ENCODE assay signal across 8 cellular contexts in the genomic region with DNA sequence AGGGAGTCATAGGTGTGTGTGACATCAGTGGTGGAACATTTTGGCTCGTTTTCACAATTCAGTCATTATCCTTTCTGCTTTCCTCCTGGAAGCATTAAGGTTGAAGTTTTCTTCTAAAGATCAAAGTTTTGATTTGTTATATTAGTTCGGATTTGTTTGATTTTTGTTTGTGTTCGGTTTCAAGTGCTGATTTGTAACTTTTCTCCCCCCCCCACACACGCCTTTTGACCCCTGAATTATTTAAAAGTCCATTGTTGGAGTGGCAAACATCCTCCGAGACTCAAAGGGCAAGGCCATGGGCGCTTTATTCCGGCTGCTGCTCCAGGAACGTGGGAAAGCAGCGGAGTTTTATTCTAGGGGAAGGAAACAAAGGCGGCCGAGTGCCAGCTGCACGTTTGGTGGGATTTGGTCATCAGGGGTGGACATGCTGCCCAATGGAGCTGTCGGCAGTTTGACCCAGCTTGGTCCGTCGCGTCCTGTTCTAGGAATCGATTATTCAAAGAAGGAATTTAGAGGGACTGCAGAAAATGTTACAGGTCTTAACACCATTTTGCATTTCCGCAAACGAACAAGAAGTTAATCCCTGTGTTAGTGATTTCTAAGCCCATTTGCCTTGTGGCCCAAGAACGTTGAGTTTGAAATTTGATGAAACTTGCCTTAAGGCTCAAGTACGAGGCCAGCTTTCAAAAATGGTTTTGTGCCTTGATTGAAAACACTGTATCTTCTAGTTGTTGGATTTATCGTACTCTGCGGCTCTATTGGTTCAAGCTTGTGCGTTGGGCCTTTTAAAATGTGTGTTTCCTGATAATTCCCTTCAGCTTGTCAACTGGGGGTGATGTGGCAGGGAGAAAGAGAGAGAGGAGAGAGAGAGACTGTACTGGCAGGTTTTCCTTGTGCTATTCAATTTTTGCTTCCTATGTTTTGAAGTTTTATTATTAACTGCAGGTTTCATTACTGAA. TPM values are rescaled to one million over a fixed set of nuclear protein-coding genes. Genes with fewer than 3 reads are reported as not detected.
DNase-seq lines count a peak whose midpoint lies in the region; ATAC-seq and TF ChIP-seq lines count a peak whose summit lies in the region.

No MANE protein-coding gene starts in this region.

- no peak overlapping the region for H2AK5ac ChIP-seq in mesenchymal stem cell (ENCODE audit: low read length, severe bottlenecking)

- H4K20me1 ChIP-seq in PC-9 (ENCODE audit: insufficient read depth), result no peaks in the 10 kb centered on the region

- no peak overlapping the region for H2BK12ac ChIP-seq in mesenchymal stem cell (ENCODE audit: low read length in 2 of 2)

- no peaks in the 10 kb centered on the region for H3F3A ChIP-seq in PC-9 (ENCODE audit: insufficient read depth, low read depth)

- no peak overlapping the region for H2BK15ac ChIP-seq in mesenchymal stem cell (ENCODE audit: low read depth, poor library complexity, severe bottlenecking)

- peak overlapping the region; percentile 4 to 64 for H3K4ac ChIP-seq in mesenchymal stem cell (ENCODE audit: low read depth in 1 of 2, low read length in 2 of 2)

- H3K4me2 ChIP-seq in PC-9 (peak overlapping the region; percentile 74), mesenchymal stem cell (ENCODE audit: low read length, poor library complexity, severe bottlenecking) (peak overlapping the region; percentile 68)

- peak overlapping the region; percentile 43 to 80 for H3K18ac ChIP-seq in mesenchymal stem cell (ENCODE audit: low read depth in 1 of 2, low read length in 2 of 2)

- H3K4me3 ChIP-seq in PC-9, result peak overlapping the region; percentile 57
- peak overlapping the region; percentile 63 to 77 for H3K4me3 ChIP-seq in duodenal mucosa (ENCODE audit: low read depth in 1 of 2, low read length in 2 of 2)
- H3K4me3 ChIP-seq in mesenchymal stem cell (ENCODE audit: insufficient read depth in 1 of 2, low read depth in 1 of 2, low read length in 2 of 2), result peak overlapping the region; percentile 70 to 87
- peak overlapping the region; percentile 63 to 92 (median 80) for H3K4me3 ChIP-seq in transverse colon

- peak; percentile 0 for TF ChIP-seq POLR2A in transverse colon (IDR thresholded peaks at IDR 0.05)

- H2AFZ ChIP-seq in PC-9 (no peak overlapping the region; the same call in 1 of the 2 replicates), mesenchymal stem cell (ENCODE audit: low read depth, low read length) (no peak overlapping the region)

- no peak for TF ChIP-seq EP300 in transverse colon (IDR thresholded peaks at IDR 0.05; ENCODE audit: low read depth)

- no peak overlapping the region for H2BK5ac ChIP-seq in mesenchymal stem cell (ENCODE audit: low read depth, low read length, poor library complexity, severe bottlenecking)

- no peaks in the 10 kb centered on the region for H3K9me2 ChIP-seq in PC-9 (ENCODE audit: insufficient read depth)

- H3K14ac ChIP-seq in mesenchymal stem cell (ENCODE audit: low read length in 2 of 2), result no peak overlapping the region

- POLR2A ChIA-PET in PC-9 (lab: Charles Lee; ENCODE audit: unreplicated experiment), result interaction anchor here (0.6 to 0.7 kb wide), 2 partner anchors 40 to 141 kb away, joined by 3 read pairs; no protein-coding TSS in a partner anchor

- no peak overlapping the region for H3K23ac ChIP-seq in mesenchymal stem cell (ENCODE audit: low read length in 2 of 2)

- H3K36me3 ChIP-seq in PC-9 (ENCODE audit: low read depth), result no peaks in the 10 kb centered on the region
- H3K36me3 ChIP-seq in duodenal mucosa (ENCODE audit: control insufficient read depth in 1 of 2, insufficient read depth in 2 of 2, low read length in 2 of 2), result no peaks in the 10 kb centered on the region
- H3K36me3 ChIP-seq in mesenchymal stem cell (ENCODE audit: control insufficient read depth in 1 of 2, insufficient read depth in 2 of 2, low read depth in 1 of 2, low read length in 2 of 2), result no peaks in the 10 kb centered on the region
- no peaks in the 10 kb centered on the region for H3K36me3 ChIP-seq in transverse colon

- peaks cover 10% of the 10 kb centered on the region; the same call in 1 of the 2 replicates for H3K79me2 ChIP-seq in PC-9 (ENCODE audit: low read depth)

- CTCF ChIA-PET in PC-9 (lab: Charles Lee), result no interaction called here

- no peak for TF ChIP-seq CTCF in PC-9 (conservative IDR thresholded peaks at IDR 0.05)
- no peak for TF ChIP-seq CTCF in transverse colon (IDR thresholded peaks at IDR 0.05)

- H3K27ac ChIP-seq in PC-9 (peak overlapping the region; percentile 71), duodenal mucosa (ENCODE audit: low read depth, low read length) (peak overlapping the region; percentile 84), mesenchymal stem cell (ENCODE audit: low read length, poor library complexity, severe bottlenecking) (peak overlapping the region; percentile 49), transverse colon (peak overlapping the region; percentile 92 to 99 (median 96))

- no peaks in the 10 kb centered on the region for H3K79me1 ChIP-seq in mesenchymal stem cell (replicated peaks; ENCODE audit: low read length, poor library complexity, severe bottlenecking)

- peak overlapping the region; percentile 75 for H4K8ac ChIP-seq in mesenchymal stem cell (ENCODE audit: low read length)

- peak overlapping the region; percentile 34 for H2BK120ac ChIP-seq in mesenchymal stem cell (ENCODE audit: low read depth, low read length)

- TSS peak; percentile 66 for BruUV-seq in PC-9 (replicated peaks; lab: Mats Ljungman, UMichigan)

- H3K27me3 ChIP-seq in PC-9 (ENCODE audit: insufficient read depth, low read depth) (no peaks in the 10 kb centered on the region), duodenal mucosa (ENCODE audit: control insufficient read depth in 1 of 2, insufficient read depth in 2 of 2, low read length in 2 of 2) (no peaks in the 10 kb centered on the region), mesenchymal stem cell (ENCODE audit: control insufficient read depth in 1 of 2, insufficient read depth in 1 of 2, low read length in 2 of 2) (peaks cover 0 to 2% of the 10 kb centered on the region in 2 experiments), transverse colon (no peaks in the 10 kb centered on the region)

- H3K9me3 ChIP-seq in PC-9 (ENCODE audit: insufficient read depth, low read depth) (no peaks in the 10 kb centered on the region), duodenal mucosa (ENCODE audit: control insufficient read depth in 1 of 2, low read length in 2 of 2) (no peaks in the 10 kb centered on the region), mesenchymal stem cell (ENCODE audit: control insufficient read depth, low read length) (no peaks in the 10 kb centered on the region), transverse colon (no peaks in the 10 kb centered on the region)

- H4K91ac ChIP-seq in mesenchymal stem cell (ENCODE audit: low read length), result no peak overlapping the region

- 10% methylated on average over 16 of the region's 24 CpGs for WGBS in mesenchymal stem cell
- WGBS in transverse colon (ENCODE audit: low coverage in 1 of 2), 2 donors, result 37% methylated on average over 24 of the region's 24 CpGs; no CpG with 5 or more reads in 1 of the 2 donors

- no peaks in the 10 kb centered on the region for H3K4me1 ChIP-seq in PC-9 (replicated peaks; ENCODE audit: insufficient read depth)
- peaks cover 0 to 5% of the 10 kb centered on the region in 2 donors for H3K4me1 ChIP-seq in duodenal mucosa (ENCODE audit: control insufficient read depth in 1 of 2, insufficient read depth in 2 of 2, low read length in 2 of 2)
- peaks cover 3% of the 10 kb centered on the region for H3K4me1 ChIP-seq in mesenchymal stem cell (ENCODE audit: control insufficient read depth, insufficient read depth, low read depth, low read length)
- peaks cover 0 to 23% (median 0%) of the 10 kb centered on the region in 4 donors for H3K4me1 ChIP-seq in transverse colon

- no peak for ATAC-seq in GM18907 (IDR thresholded peaks at IDR 0.05; ENCODE audit: unreplicated experiment)

- intact Hi-C loops in PC-9 (cut with micrococcal nuclease; ENCODE audit: unreplicated experiment), result no loop called here
- intact Hi-C loops in transverse colon (cut with DNase I; ENCODE audit: low total_unique reads), result no loop called here

- DNase-seq in NCI-H2227 (lab: John Stamatoyannopoulos, UW; ENCODE audit: unreplicated experiment), result peak; percentile 44
- DNase-seq in NCI-H2227 treated with DMSO at 0.1 percent for 48 hours (lab: John Stamatoyannopoulos, UW), result no peak
- DNase-seq in PC-9, result no peak
- DNase-seq in mesenchymal stem cell, result peak; percentile 53
- peak; percentile 16 for DNase-seq in transverse colon
- DNase-seq in GM19238 (ENCODE audit: insufficient read length, low spot score), result no peak

- H3K9ac ChIP-seq in duodenal mucosa (ENCODE audit: low read depth in 1 of 2, low read length in 2 of 2) (peak overlapping the region; percentile 12 to 79), mesenchymal stem cell (ENCODE audit: low read length) (peak overlapping the region; percentile 93)

- in situ Hi-C loops in transverse colon (cut with MboI; ENCODE audit: low pct_ligation_motif_present in 1 of 4, low pct_unique_long_range_greater_than_20kb in 1 of 4, low sequenced_read_pairs in 3 of 4), result no loop called here

RNA-seq across cellular contexts. Expression of a gene that starts 0.6 kb away (rescaled TPM):
- total RNA-seq in PC-9 (2021) (1.8 and 3.1 TPM in 2 replicates), transverse colon (10 to 100 TPM in 2 of 4 donors, 1 to 10 TPM in 2; 2.6 to 14.1 (median 9.2) TPM)
- polyA plus RNA-seq in mesenchymal stem cell (2013, experiment 1 of 2), result 3.6 TPM
- 3.9 TPM for polyA plus RNA-seq in mesenchymal stem cell (2013, experiment 2 of 2)

Comparison
In these comparisons a context has a peak if more than half of its experiments do, and no peak if none do; other contexts are left out.
1. DNase-seq: peak in NCI-H2227 (single experiment), mesenchymal stem cell (single experiment) and transverse colon (single experiment); none in NCI-H2227 treated with DMSO at 0.1 percent for 48 hours (single experiment), PC-9 (0 of 2) and GM19238 (single experiment).
2. Peak in every context shown above with its lines, with median percentiles within 50 percentile points of each other: H3K27ac ChIP-seq and H3K4me3 ChIP-seq.